Comparison of ENCODE assay signal across 1 cellular context in genomic region chr14:20305265-20306078, GRCh38.
TF ChIP-seq lines count a peak whose summit lies in the region.

Gene TTC5 (minus strand): TSS chr14:20305951. CDS start chr14:20305937, 14 bp downstream.

TF ChIP-seq in K562, 482 proteins besides CTCF, POLR2A, EP300 and RAD21 (continued from another document and continues in another):
- TF ChIP-seq ZBTB40 (IDR thresholded peaks at IDR 0.05) (peak; percentile 35; the same call in 1 of the 2 replicates), ZBTB40 (CRISPR knock-in tag; IDR thresholded peaks at IDR 0.05) (no peak), FOXK2 (conservative IDR thresholded peaks at IDR 0.05 in 1 of 2, IDR thresholded peaks at IDR 0.05 in 1 of 2; ENCODE audit: low read depth in 2 of 2) (peak; percentile 42 to 52; a peak in 3 of 4 replicates), ZNF354B (CRISPR knock-in tag; IDR thresholded peaks at IDR 0.05) (no peak), FOXK1 (CRISPR knock-in tag; IDR thresholded peaks at IDR 0.05; ENCODE audit: borderline replicate concordance) (no peak), HDAC8 (tag; IDR thresholded peaks at IDR 0.05) (no peak), ZBTB33 (CRISPR knock-in tag; IDR thresholded peaks at IDR 0.05) (no peak), TCF7 (IDR thresholded peaks at IDR 0.05; ENCODE audit: borderline replicate concordance) (no peak), VEZF1 (CRISPR knock-in tag; IDR thresholded peaks at IDR 0.05) (0 out of 2 replicates have a peak, but pooled peaks have one; percentile 20), ZFP30 (CRISPR knock-in tag; IDR thresholded peaks at IDR 0.05; ENCODE audit: borderline replicate concordance) (no peak), CREB5 (CRISPR knock-in tag; IDR thresholded peaks at IDR 0.05) (no peak), PBX2 (CRISPR knock-in tag; IDR thresholded peaks at IDR 0.05; ENCODE audit: low read depth) (no peak), PBX2 (tag; conservative IDR thresholded peaks at IDR 0.05; ENCODE audit: low read depth) (no peak), GTF2E2 (tag; IDR thresholded peaks at IDR 0.05) (no peak), CHCHD3 (CRISPR knock-in tag; IDR thresholded peaks at IDR 0.05) (no peak), NR2C1 (IDR thresholded peaks at IDR 0.05) (peak; percentile 46; the same call in 1 of the 2 replicates), NR2C1 (tag; IDR thresholded peaks at IDR 0.05) (no peak), ZNF766 (CRISPR knock-in tag; conservative IDR thresholded peaks at IDR 0.05) (0 out of 2 replicates have a peak, but pooled peaks have one; percentile 42), EHMT2 (IDR thresholded peaks at IDR 0.05) (peak; percentile 41; the same call in 1 of the 2 replicates), PURB (CRISPR knock-in tag; IDR thresholded peaks at IDR 0.05; ENCODE audit: low read depth) (no peak), ELF4 (CRISPR knock-in tag; IDR thresholded peaks at IDR 0.05) (no peak), PTBP1 (IDR thresholded peaks at IDR 0.05; ENCODE audit: low read depth, low read length) (no peak), PPARD (CRISPR knock-in tag; IDR thresholded peaks at IDR 0.05) (no peak), ZBTB1 (CRISPR knock-in tag; IDR thresholded peaks at IDR 0.05; ENCODE audit: borderline replicate concordance, low read depth) (no peak), HBP1 (CRISPR knock-in tag; IDR thresholded peaks at IDR 0.05) (no peak), ATF3 (IDR thresholded peaks at IDR 0.05) (no peak), ATF3 (CRISPR knock-in tag; conservative IDR thresholded peaks at IDR 0.05) (no peak), NCOR1 (IDR thresholded peaks at IDR 0.05) (no peak), RCOR1 (IDR thresholded peaks at IDR 0.05; ENCODE audit: borderline replicate concordance in 1 of 2, low read depth in 2 of 2, low read length in 2 of 2) (peak in 1 of 2 experiments; percentile 69; a peak in 3 of 4 replicates), CREM (IDR thresholded peaks at IDR 0.05; ENCODE audit: low read depth) (peak; percentile 22), NR0B1 (IDR thresholded peaks at IDR 0.05; ENCODE audit: partially characterized antibody) (no peak), NR2F6 (CRISPR knock-in tag; IDR thresholded peaks at IDR 0.05) (no peak), ZNF23 (CRISPR knock-in tag; IDR thresholded peaks at IDR 0.05) (no peak), ZNF146 (CRISPR knock-in tag; IDR thresholded peaks at IDR 0.05; ENCODE audit: unreplicated experiment) (no peak), HOXB6 (CRISPR knock-in tag; IDR thresholded peaks at IDR 0.05; ENCODE audit: borderline replicate concordance) (no peak), POLR2H (tag; IDR thresholded peaks at IDR 0.05; ENCODE audit: low read depth) (no peak), GTF2B (IDR thresholded peaks at IDR 0.05; ENCODE audit: extremely low read depth, insufficient read length) (no peak), JUNB (CRISPR knock-in tag; conservative IDR thresholded peaks at IDR 0.05) (no peak), HNRNPH1 (optimal IDR thresholded peaks at IDR 0.05; ENCODE audit: low read depth, low read length) (no peak), DDX20 (tag; IDR thresholded peaks at IDR 0.05; ENCODE audit: low read depth) (no peak), CBFB (CRISPR knock-in tag; IDR thresholded peaks at IDR 0.05) (no peak)
